13 cellular contexts compared by ENCODE assay signal in the genomic region with DNA sequence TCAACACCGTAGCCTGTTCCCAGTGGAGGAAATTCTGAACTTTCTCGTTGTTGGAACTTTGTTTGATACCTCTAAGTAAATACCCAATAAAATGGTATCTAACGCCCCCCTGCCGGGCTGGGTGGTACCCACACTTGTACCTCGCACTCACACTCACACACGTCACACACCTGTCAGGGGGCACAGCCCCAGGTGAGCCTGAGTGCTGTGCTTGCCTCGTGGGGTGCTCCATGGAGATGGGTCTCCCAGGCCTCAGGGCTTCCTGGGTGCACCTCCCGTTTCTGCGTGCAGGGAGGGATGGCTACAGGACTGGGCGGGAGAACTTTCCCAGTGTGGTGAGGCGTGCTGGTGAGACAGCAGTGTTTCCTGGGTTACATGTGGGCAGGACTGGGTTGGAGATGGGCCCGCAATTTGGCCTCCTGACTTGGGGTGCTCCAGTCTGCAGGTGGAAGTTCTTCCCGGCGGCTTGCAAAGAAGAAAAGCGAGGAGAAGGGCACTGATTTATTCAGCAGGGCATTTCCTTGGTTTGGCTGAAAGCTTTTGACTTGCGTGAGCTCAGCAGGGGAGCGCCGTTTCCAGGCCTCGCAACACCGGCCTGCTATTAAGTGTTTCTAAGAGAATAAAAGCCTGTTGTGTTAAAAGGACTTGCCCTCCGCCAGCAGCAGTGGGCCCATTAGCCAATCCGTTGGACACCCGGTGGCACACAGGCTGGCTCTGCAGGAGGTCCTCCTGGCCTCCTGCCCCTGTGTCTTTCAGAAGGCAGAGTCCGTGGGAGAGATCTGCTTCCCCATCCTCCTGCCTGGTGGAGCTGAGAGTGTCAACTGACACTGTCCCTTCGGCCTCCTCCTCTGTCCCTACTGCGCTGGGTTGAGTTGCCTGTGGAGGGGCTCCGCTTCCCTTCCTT.
A peak's percentile ranks its signal among the peaks of the same experiment; 100 is the strongest.
DNase-seq lines count a peak whose midpoint lies in the region; ATAC-seq and TF ChIP-seq lines count a peak whose summit lies in the region.
"Had no signal": no experiment of that assay in that cellular context is flagged by ENCODE, and none has a peak within 500 bp of the region (broad histone marks: within the 10 kb centered on the region; RNA-seq: fewer than 3 reads in every experiment).

No MANE protein-coding gene starts in this region.

- H3K9ac ChIP-seq in neural cell (ENCODE audit: low read length) = peak overlapping the region; percentile 4

- TF ChIP-seq CTCF in choroid plexus epithelial cell (conservative IDR thresholded peaks at IDR 0.05; ENCODE audit: low read depth, low read length) = no peak
- TF ChIP-seq CTCF in neural cell (IDR thresholded peaks at IDR 0.05; ENCODE audit: poor library complexity, severe bottlenecking) = no peak

- H3K9me3 ChIP-seq in neural cell (ENCODE audit: low read length) = no peaks in the 10 kb centered on the region

- H3K79me2 ChIP-seq in neural cell (replicated peaks; ENCODE audit: insufficient read depth, low read length) = no peaks in the 10 kb centered on the region

- H3K36me3 ChIP-seq in neural cell (ENCODE audit: insufficient read depth, low read length) = no peaks in the 10 kb centered on the region

- H3K4me3 ChIP-seq in choroid plexus epithelial cell (ENCODE audit: low read depth, low read length) (no peak overlapping the region), neural cell (ENCODE audit: low read length) (peak overlapping the region; percentile 31)

- peak overlapping the region; percentile 33 for H3K4me2 ChIP-seq in neural cell (ENCODE audit: low read length)

- ATAC-seq in HG03159 (IDR thresholded peaks at IDR 0.05; ENCODE audit: unreplicated experiment) = no peak
- ATAC-seq: HepG2 had no signal

- H3F3A ChIP-seq in neural cell (ENCODE audit: insufficient read depth, low read length, poor library complexity, severe bottlenecking) = no peaks in the 10 kb centered on the region

- H3K9me2 ChIP-seq in neural cell (ENCODE audit: insufficient read depth, low read length) = no peaks in the 10 kb centered on the region

- no peaks in the 10 kb centered on the region for H4K20me1 ChIP-seq in neural cell (ENCODE audit: insufficient read depth)

- DNase-seq in DMS79 treated with DMSO at 0.1 percent for 48 hours (lab: John Stamatoyannopoulos, UW) (peak; percentile 57), NCI-H2107 (lab: John Stamatoyannopoulos, UW) (peak; percentile 70), choroid plexus epithelial cell (ENCODE audit: low read depth) (peak; percentile 36), NCI-H2196 treated with DMSO at 0.1 percent for 48 hours (lab: John Stamatoyannopoulos, UW; ENCODE audit: unreplicated experiment) (no peak)
- no peak for DNase-seq in activated CD4-positive, alpha-beta T cell treated with anti-CD3 and anti-CD28 coated beads, Interleukin-2, amount 50 U/mL, for 1 hour
- DNase-seq in activated CD4-positive, alpha-beta T cell treated with anti-CD3 and anti-CD28 coated beads, Interleukin-2, amount 50 U/mL, for 48 hours = no peak
- DNase-seq: activated T-cell treated with anti-CD3 and anti-CD28 coated beads, Interleukin-2, amount 50 U/mL, for 1 hour; foreskin fibroblast; T1000 had no signal

- TF ChIP-seq RAD21 in neural cell (conservative IDR thresholded peaks at IDR 0.05) = no peak

- TF ChIP-seq EP300 in neural cell (conservative IDR thresholded peaks at IDR 0.05; ENCODE audit: poor library complexity, severe bottlenecking) = peak; percentile 53

- H3K27me3 ChIP-seq in neural cell (ENCODE audit: insufficient read depth, low read depth, low read length) = no peaks in the 10 kb centered on the region

- peak overlapping the region; percentile 70 for H3K27ac ChIP-seq in neural cell (ENCODE audit: low read length)
- H3K27ac ChIP-seq: C4-2B had no signal

- H2AFZ ChIP-seq in neural cell (ENCODE audit: low read depth, low read length) = no peak overlapping the region

TF ChIP-seq in neural cell, 6 proteins besides CTCF, POLR2A, EP300 and RAD21:
- TF ChIP-seq TAF1 (IDR thresholded peaks at IDR 0.05; ENCODE audit: low read depth) (no peak), SMC3 (conservative IDR thresholded peaks at IDR 0.05; ENCODE audit: poor library complexity) (peak; percentile 19), MXI1 (conservative IDR thresholded peaks at IDR 0.05; ENCODE audit: poor library complexity, severe bottlenecking) (no peak), POLR2AphosphoS5 (IDR thresholded peaks at IDR 0.05) (peak; percentile 68)

Comparison
In these comparisons a context has a peak if more than half of its experiments do, and no peak if none do; other contexts are left out.
1. DNase-seq: peak in DMS79 treated with DMSO at 0.1 percent for 48 hours (single experiment), NCI-H2107 (single experiment) and choroid plexus epithelial cell (single experiment); none in NCI-H2196 treated with DMSO at 0.1 percent for 48 hours (single experiment), activated CD4-positive, alpha-beta T cell treated with anti-CD3 and anti-CD28 coated beads, Interleukin-2, amount 50 U/mL, for 1 hour (single experiment) and activated CD4-positive, alpha-beta T cell treated with anti-CD3 and anti-CD28 coated beads, Interleukin-2, amount 50 U/mL, for 48 hours (0 of 2).